Comparison of ENCODE assay signal across 8 cellular contexts in the genomic region with DNA sequence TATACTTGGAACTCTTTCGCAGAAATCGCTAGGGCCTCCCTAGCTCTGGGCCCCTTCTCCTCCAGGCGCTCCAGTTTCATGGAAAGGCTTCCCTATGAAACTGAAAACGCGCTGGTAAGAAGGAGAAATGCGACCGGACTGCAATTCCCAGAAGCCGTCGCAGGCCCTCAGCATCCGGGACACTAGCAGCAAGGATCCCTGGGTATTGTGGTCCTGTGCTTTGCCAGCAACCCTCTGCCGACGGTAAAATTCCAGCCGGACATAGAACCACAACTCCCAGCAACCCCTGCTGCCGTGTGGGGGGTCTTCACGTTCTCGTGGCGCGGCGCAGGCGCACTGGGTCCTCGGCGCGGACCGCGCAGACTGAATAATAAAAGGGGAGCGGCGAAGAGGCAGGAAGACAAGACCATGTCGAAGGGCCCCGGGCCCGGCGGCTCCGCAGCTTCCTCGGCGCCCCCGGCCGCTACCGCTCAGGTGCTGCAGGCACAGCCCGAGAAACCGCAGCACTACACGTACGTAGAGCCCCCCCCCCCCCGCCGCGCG. TPM values are rescaled to one million over a fixed set of nuclear protein-coding genes. Genes with fewer than 3 reads are reported as not detected.
DNase-seq lines count a peak whose midpoint lies in the region; ATAC-seq and TF ChIP-seq lines count a peak whose summit lies in the region.

A gene with protein sequence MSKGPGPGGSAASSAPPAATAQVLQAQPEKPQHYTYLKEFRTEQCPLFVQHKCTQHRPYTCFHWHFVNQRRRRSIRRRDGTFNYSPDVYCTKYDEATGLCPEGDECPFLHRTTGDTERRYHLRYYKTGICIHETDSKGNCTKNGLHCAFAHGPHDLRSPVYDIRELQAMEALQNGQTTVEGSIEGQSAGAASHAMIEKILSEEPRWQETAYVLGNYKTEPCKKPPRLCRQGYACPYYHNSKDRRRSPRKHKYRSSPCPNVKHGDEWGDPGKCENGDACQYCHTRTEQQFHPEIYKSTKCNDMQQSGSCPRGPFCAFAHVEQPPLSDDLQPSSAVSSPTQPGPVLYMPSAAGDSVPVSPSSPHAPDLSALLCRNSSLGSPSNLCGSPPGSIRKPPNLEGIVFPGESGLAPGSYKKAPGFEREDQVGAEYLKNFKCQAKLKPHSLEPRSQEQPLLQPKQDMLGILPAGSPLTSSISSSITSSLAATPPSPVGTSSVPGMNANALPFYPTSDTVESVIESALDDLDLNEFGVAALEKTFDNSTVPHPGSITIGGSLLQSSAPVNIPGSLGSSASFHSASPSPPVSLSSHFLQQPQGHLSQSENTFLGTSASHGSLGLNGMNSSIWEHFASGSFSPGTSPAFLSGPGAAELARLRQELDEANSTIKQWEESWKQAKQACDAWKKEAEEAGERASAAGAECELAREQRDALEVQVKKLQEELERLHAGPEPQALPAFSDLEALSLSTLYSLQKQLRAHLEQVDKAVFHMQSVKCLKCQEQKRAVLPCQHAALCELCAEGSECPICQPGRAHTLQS (plus strand): TSS at position 334 of the 543 bp plus-strand sequence. CDS start 75 bp downstream, at position 409.

- peak within 1 kb of the TSS; percentile 59 to 76 for H3K4me3 ChIP-seq in Panc1 (ENCODE audit: low read depth in 2 of 2, low read length in 2 of 2)
- peak within 1 kb of the TSS; percentile 66 for H3K4me3 ChIP-seq in epithelial cell of proximal tubule (ENCODE audit: low read depth, low read length)
- peak within 1 kb of the TSS; percentile 58 for H3K4me3 ChIP-seq in mucosa of descending colon

- no peaks in the 10 kb centered on the region; the same call in 1 of the 2 replicates for H3K36me3 ChIP-seq in KOPT-K1 (ENCODE audit: insufficient read depth, low read length)
- peaks cover under 1% of the 10 kb centered on the region; the same call in 1 of the 2 replicates for H3K36me3 ChIP-seq in Panc1 (ENCODE audit: control insufficient read depth, insufficient read depth, low read length)
- peaks cover 6% of the 10 kb centered on the region for H3K36me3 ChIP-seq in mucosa of descending colon (ENCODE audit: low read depth)

- intact Hi-C loops in Panc1 (cut with micrococcal nuclease; ENCODE audit: unreplicated experiment) (no loop called here), mucosa of descending colon (cut with DNase I, micrococcal nuclease) (no loop called here)

- H3K27ac Mint-ChIP-seq in activated T-cell treated with anti-CD3 and anti-CD28 coated beads, Interleukin-2, amount 50 U/mL, for 24 hours = peak within 1 kb of the TSS; percentile 99

- POLR2A ChIA-PET in Panc1 (lab: Charles Lee) = no interaction called here

- H3K9me3 ChIP-seq in KOPT-K1 (ENCODE audit: insufficient read depth, low read length, poor library complexity, severe bottlenecking) (no peaks in the 10 kb centered on the region), Panc1 (ENCODE audit: control insufficient read depth, insufficient read depth, low read depth, low read length) (no peaks in the 10 kb centered on the region), mucosa of descending colon (no peaks in the 10 kb centered on the region)

- CTCF ChIA-PET in Panc1 (lab: Charles Lee) = interaction anchor here (0.7 to 0.8 kb wide), 2 partner anchors 22 to 91 kb away, joined by 3 to 7 read pairs; no protein-coding TSS in a partner anchor

- peak; percentile 98 for DNase-seq in DMS 273 treated with DMSO at 0.1 percent for 48 hours (lab: John Stamatoyannopoulos, UW)
- DNase-seq in Panc1 (ENCODE audit: low read depth, low spot score) = peak; percentile 96
- DNase-seq in activated T-cell treated with anti-CD3 and anti-CD28 coated beads, Interleukin-2, amount 50 U/mL, for 24 hours = peak; percentile 95
- DNase-seq in epithelial cell of proximal tubule (ENCODE audit: low read depth) = peak; percentile 96
- peak; percentile 95 to 98 (median 97) for DNase-seq in mucosa of descending colon
- peak; percentile 88 to 91 for DNase-seq in stimulated activated CD8-positive, alpha-beta memory T cell treated with anti-CD3 and anti-CD28 coated beads, Interleukin-2, amount 100 ng/mL, for 48 hours (ENCODE audit: low read depth in 2 of 2)

- H3K4me1 ChIP-seq in Panc1 (ENCODE audit: control insufficient read depth, insufficient read depth, low read length) (peaks cover 44% of the 10 kb centered on the region), mucosa of descending colon (ENCODE audit: low read depth) (peaks cover 28% of the 10 kb centered on the region)

- H3K4me3 Mint-ChIP-seq in activated T-cell treated with anti-CD3 and anti-CD28 coated beads, Interleukin-2, amount 50 U/mL, for 24 hours = peak within 1 kb of the TSS; percentile 87

- in situ Hi-C loops in Panc1 (cut with HindIII; ENCODE audit: low pct_unique_long_range_greater_than_20kb, low sequenced_read_pairs) = no loop called here

- no peaks in the 10 kb centered on the region for H3K9me3 Mint-ChIP-seq in activated T-cell treated with anti-CD3 and anti-CD28 coated beads, Interleukin-2, amount 50 U/mL, for 24 hours

- H3K36me3 Mint-ChIP-seq in activated T-cell treated with anti-CD3 and anti-CD28 coated beads, Interleukin-2, amount 50 U/mL, for 24 hours (ENCODE audit: low read depth) = peaks cover 27% of the 10 kb centered on the region

- ATAC-seq in GM21825 (IDR thresholded peaks at IDR 0.05; ENCODE audit: unreplicated experiment) (peak; percentile 54), Panc1 (peak; percentile 91), mucosa of descending colon (peak; percentile 89)

- H3K27me3 ChIP-seq in Panc1 (ENCODE audit: control insufficient read depth, insufficient read depth, low read length) = no peaks in the 10 kb centered on the region

- BruUV-seq in Panc1 (replicated peaks; lab: Mats Ljungman, UMichigan) = no TSS peak

- H3K27me3 Mint-ChIP-seq in activated T-cell treated with anti-CD3 and anti-CD28 coated beads, Interleukin-2, amount 50 U/mL, for 24 hours = no peaks in the 10 kb centered on the region

- H3K4me1 Mint-ChIP-seq in activated T-cell treated with anti-CD3 and anti-CD28 coated beads, Interleukin-2, amount 50 U/mL, for 24 hours (ENCODE audit: low read depth) = peaks cover 59% of the 10 kb centered on the region

- H3K27ac ChIP-seq in KOPT-K1 (ENCODE audit: low read depth, low read length, poor library complexity, severe bottlenecking) (peak within 1 kb of the TSS; percentile 98), Panc1 (ENCODE audit: low read length) (peak within 1 kb of the TSS; percentile 100)

- no peak for TF ChIP-seq CTCF in Panc1 (IDR thresholded peaks at IDR 0.05)
- TF ChIP-seq CTCF in epithelial cell of proximal tubule (conservative IDR thresholded peaks at IDR 0.05; ENCODE audit: low read depth, low read length) = no peak
- TF ChIP-seq CTCF in mucosa of descending colon (IDR thresholded peaks at IDR 0.05) = no peak

RNA-seq across cellular contexts. Expression of the gene that starts here (rescaled TPM):
- total RNA-seq in Panc1 (2021; ENCODE audit: unreplicated experiment) (32.1 TPM), epithelial cell of proximal tubule (19.4 and 20.3 TPM in 2 replicates), mucosa of descending colon (10 to 100 TPM; 24.5 to 27.5 (median 25.7) TPM)
- polyA plus RNA-seq in Panc1 (2012; ENCODE audit: insufficient read length) = 24.3 TPM

Comparison
In these comparisons a context has a peak if more than half of its experiments do, and no peak if none do; other contexts are left out.
1. Peak in every context shown above with its lines: DNase-seq, ATAC-seq, H3K4me3 ChIP-seq and H3K27ac ChIP-seq.